Comparison of ENCODE assay signal across 1 cellular context in the genomic region with DNA sequence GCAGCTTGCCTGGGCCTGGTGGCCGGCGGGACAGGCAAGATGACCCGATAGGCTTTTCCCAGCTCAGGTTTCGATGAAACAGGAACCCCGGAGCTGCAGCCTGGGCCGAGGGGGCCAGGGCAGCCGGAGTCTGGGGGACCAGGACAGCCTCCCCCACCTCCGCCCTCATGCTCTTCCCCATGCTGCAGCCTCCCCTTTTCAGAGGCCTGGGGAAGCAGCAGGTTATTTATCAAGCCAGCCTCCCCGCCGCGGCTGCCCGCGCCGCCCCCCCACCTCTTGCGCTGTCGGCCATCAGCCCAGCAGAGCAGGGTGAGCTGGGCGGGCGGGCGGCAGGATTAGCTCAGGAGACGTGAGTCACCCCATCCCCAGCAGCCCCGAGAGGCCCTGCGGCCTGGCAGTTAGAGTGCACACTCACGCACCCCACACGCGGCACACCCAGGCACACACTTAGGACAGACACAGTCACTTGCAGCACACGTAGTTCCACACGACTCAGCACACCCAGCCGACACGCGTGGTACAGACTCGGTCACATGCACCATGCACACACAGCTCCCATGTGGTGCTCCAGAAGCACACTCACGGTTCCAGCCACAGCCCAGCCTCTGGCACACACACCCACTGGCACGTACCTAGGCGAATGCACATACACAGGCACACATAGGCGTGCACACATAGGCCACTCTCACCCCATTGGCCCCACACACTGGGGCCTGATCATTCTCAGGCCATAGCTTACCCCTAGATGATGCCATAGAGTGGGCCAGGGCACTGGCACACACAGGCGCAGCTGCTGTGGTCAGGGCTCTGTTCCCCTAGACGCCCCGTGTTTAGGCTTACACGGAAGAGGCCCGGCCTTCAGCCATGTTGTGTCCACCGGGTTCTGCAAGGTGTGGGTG.
TF ChIP-seq lines count a peak whose summit lies in the region.

No MANE protein-coding gene starts in this region.

TF ChIP-seq in SK-N-SH, 30 proteins besides CTCF, POLR2A, EP300 and RAD21:
- TF ChIP-seq ZBTB33 (IDR thresholded peaks at IDR 0.05; ENCODE audit: borderline replicate concordance, low read depth) (no peak), SIN3A (IDR thresholded peaks at IDR 0.05; ENCODE audit: borderline replicate concordance, low read depth, low read length) (no peak), YY1 (IDR thresholded peaks at IDR 0.05; ENCODE audit: low read depth) (peak; percentile 82), EZH2phosphoT487 (IDR thresholded peaks at IDR 0.05; ENCODE audit: borderline replicate concordance, low read depth) (no peak), MXI1 (IDR thresholded peaks at IDR 0.05; ENCODE audit: low read depth, low read length) (peak; percentile 64; the same call in 1 of the 2 replicates), ELF1 (IDR thresholded peaks at IDR 0.05) (no peak), JUND (IDR thresholded peaks at IDR 0.05) (peak; percentile 73; the same call in 1 of the 2 replicates), IRF3 (IDR thresholded peaks at IDR 0.05; ENCODE audit: low read depth, low read length) (no peak), RCOR1 (IDR thresholded peaks at IDR 0.05; ENCODE audit: low read length) (peak; percentile 4; the same call in 1 of the 2 replicates), GATA2 (CRISPR knock-in tag; IDR thresholded peaks at IDR 0.05) (peak; percentile 54), FOXM1 (IDR thresholded peaks at IDR 0.05; ENCODE audit: low read depth) (0 out of 2 replicates have a peak, but pooled peaks have one; percentile 27), SMC3 (IDR thresholded peaks at IDR 0.05; ENCODE audit: low read depth, low read length) (peak; percentile 13; the same call in 1 of the 2 replicates), RXRA (IDR thresholded peaks at IDR 0.05; ENCODE audit: borderline replicate concordance, low read depth) (0 out of 2 replicates have a peak, but pooled peaks have one; percentile 33), RFX5 (IDR thresholded peaks at IDR 0.05; ENCODE audit: low read length) (no peak), FOSL2 (IDR thresholded peaks at IDR 0.05; ENCODE audit: borderline replicate concordance, low read depth) (peak; percentile 87), TEAD4 (IDR thresholded peaks at IDR 0.05; ENCODE audit: borderline replicate concordance, insufficient read depth) (peak; percentile 37; the same call in 1 of the 2 replicates), MEF2A (IDR thresholded peaks at IDR 0.05; ENCODE audit: borderline replicate concordance, low read depth) (no peak), POLR2AphosphoS5 (IDR thresholded peaks at IDR 0.05; ENCODE audit: low read depth, low read length) (peak; percentile 41; the same call in 1 of the 2 replicates), GABPA (IDR thresholded peaks at IDR 0.05; ENCODE audit: low read depth) (no peak), FOXJ3 (CRISPR knock-in tag; IDR thresholded peaks at IDR 0.05) (peak; percentile 53), TCF12 (IDR thresholded peaks at IDR 0.05) (peak; percentile 86), NFIC (IDR thresholded peaks at IDR 0.05; ENCODE audit: borderline replicate concordance) (peak; percentile 56), CHD2 (IDR thresholded peaks at IDR 0.05; ENCODE audit: low read length, partially characterized antibody) (no peak), NRF1 (IDR thresholded peaks at IDR 0.05; ENCODE audit: low read depth, low read length) (no peak), TAF1 (IDR thresholded peaks at IDR 0.05; ENCODE audit: borderline replicate concordance, low read depth, low read length) (peak; percentile 44; the same call in 1 of the 2 replicates)
- TF ChIP-seq, protein P1, sequence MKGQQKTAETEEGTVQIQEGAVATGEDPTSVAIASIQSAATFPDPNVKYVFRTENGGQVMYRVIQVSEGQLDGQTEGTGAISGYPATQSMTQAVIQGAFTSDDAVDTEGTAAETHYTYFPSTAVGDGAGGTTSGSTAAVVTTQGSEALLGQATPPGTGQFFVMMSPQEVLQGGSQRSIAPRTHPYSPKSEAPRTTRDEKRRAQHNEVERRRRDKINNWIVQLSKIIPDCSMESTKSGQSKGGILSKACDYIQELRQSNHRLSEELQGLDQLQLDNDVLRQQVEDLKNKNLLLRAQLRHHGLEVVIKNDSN (IDR thresholded peaks at IDR 0.05; ENCODE audit: borderline replicate concordance, low read depth), result no peak; the same call in 1 of the 2 replicates
- TF ChIP-seq, protein P2, sequence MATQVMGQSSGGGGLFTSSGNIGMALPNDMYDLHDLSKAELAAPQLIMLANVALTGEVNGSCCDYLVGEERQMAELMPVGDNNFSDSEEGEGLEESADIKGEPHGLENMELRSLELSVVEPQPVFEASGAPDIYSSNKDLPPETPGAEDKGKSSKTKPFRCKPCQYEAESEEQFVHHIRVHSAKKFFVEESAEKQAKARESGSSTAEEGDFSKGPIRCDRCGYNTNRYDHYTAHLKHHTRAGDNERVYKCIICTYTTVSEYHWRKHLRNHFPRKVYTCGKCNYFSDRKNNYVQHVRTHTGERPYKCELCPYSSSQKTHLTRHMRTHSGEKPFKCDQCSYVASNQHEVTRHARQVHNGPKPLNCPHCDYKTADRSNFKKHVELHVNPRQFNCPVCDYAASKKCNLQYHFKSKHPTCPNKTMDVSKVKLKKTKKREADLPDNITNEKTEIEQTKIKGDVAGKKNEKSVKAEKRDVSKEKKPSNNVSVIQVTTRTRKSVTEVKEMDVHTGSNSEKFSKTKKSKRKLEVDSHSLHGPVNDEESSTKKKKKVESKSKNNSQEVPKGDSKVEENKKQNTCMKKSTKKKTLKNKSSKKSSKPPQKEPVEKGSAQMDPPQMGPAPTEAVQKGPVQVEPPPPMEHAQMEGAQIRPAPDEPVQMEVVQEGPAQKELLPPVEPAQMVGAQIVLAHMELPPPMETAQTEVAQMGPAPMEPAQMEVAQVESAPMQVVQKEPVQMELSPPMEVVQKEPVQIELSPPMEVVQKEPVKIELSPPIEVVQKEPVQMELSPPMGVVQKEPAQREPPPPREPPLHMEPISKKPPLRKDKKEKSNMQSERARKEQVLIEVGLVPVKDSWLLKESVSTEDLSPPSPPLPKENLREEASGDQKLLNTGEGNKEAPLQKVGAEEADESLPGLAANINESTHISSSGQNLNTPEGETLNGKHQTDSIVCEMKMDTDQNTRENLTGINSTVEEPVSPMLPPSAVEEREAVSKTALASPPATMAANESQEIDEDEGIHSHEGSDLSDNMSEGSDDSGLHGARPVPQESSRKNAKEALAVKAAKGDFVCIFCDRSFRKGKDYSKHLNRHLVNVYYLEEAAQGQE (IDR thresholded peaks at IDR 0.05; ENCODE audit: low read depth, low read length), result 0 out of 2 replicates have a peak, but pooled peaks have one; percentile 5
- TF ChIP-seq, protein P3, sequence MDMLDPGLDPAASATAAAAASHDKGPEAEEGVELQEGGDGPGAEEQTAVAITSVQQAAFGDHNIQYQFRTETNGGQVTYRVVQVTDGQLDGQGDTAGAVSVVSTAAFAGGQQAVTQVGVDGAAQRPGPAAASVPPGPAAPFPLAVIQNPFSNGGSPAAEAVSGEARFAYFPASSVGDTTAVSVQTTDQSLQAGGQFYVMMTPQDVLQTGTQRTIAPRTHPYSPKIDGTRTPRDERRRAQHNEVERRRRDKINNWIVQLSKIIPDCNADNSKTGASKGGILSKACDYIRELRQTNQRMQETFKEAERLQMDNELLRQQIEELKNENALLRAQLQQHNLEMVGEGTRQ (IDR thresholded peaks at IDR 0.05; ENCODE audit: borderline replicate concordance, low read depth, low read length), result no peak
- TF ChIP-seq, protein P4, sequence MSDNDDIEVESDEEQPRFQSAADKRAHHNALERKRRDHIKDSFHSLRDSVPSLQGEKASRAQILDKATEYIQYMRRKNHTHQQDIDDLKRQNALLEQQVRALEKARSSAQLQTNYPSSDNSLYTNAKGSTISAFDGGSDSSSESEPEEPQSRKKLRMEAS (IDR thresholded peaks at IDR 0.05; ENCODE audit: low read depth), result peak; percentile 94
- TF ChIP-seq, protein P5, sequence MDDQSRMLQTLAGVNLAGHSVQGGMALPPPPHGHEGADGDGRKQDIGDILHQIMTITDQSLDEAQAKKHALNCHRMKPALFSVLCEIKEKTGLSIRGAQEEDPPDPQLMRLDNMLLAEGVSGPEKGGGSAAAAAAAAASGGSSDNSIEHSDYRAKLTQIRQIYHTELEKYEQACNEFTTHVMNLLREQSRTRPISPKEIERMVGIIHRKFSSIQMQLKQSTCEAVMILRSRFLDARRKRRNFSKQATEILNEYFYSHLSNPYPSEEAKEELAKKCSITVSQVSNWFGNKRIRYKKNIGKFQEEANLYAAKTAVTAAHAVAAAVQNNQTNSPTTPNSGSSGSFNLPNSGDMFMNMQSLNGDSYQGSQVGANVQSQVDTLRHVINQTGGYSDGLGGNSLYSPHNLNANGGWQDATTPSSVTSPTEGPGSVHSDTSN (IDR thresholded peaks at IDR 0.05), result peak; percentile 84
